ENCODE assay signal across 19 cellular contexts in genomic region chr11:33915521-33915920, GRCh38. TPM values are rescaled to one million over a fixed set of nuclear protein-coding genes. Genes with fewer than 3 reads are reported as not detected.
DNase-seq lines count a peak whose midpoint lies in the region; ATAC-seq and TF ChIP-seq lines count a peak whose summit lies in the region.
"Had no signal": no experiment of that assay in that cellular context is flagged by ENCODE, and none has a peak within 500 bp of the region (broad histone marks: within the 10 kb centered on the region; RNA-seq: fewer than 3 reads in every experiment).

No MANE protein-coding gene starts in this region.

- no peak for TF ChIP-seq CTCF in endothelial cell (IDR thresholded peaks at IDR 0.05; ENCODE audit: unreplicated experiment)
- no peak for TF ChIP-seq CTCF in nephron progenitor cell (IDR thresholded peaks at IDR 0.05)
- TF ChIP-seq CTCF in colonic mucosa (IDR thresholded peaks at IDR 0.05): no peak

- H3K4me3 ChIP-seq in colonic mucosa: no peak overlapping the region
- H3K4me3 ChIP-seq: BLaER1, GM23248 had no signal

- H3K27me3 Mint-ChIP-seq in endothelial cell (ENCODE audit: unreplicated experiment) (peaks cover 13% of the 10 kb centered on the region), nephron progenitor cell (ENCODE audit: low read depth, poor library complexity) (peaks cover 8% of the 10 kb centered on the region)
- H3K27me3 Mint-ChIP-seq in effector memory CD8-positive, alpha-beta T cell: peaks cover 55 to 90% of the 10 kb centered on the region in 2 donors

- H3K36me3 Mint-ChIP-seq in endothelial cell (ENCODE audit: low read depth, unreplicated experiment) (no peaks in the 10 kb centered on the region), nephron progenitor cell (ENCODE audit: low read depth) (peaks cover 11% of the 10 kb centered on the region)
- no peaks in the 10 kb centered on the region for H3K36me3 Mint-ChIP-seq in effector memory CD8-positive, alpha-beta T cell (ENCODE audit: insufficient read depth)
- H3K36me3 Mint-ChIP-seq: CD8-positive, alpha-beta T cell had no signal

- in situ Hi-C loops in KBM-7 (cut with MboI; ENCODE audit: low pct_unique_long_range_greater_than_20kb, low sequenced_read_pairs): no loop called here

- peak; percentile 38 for DNase-seq in COLO829 (ENCODE audit: low spot score)
- DNase-seq in RPMI7951 (ENCODE audit: low read depth): peak; percentile 29
- DNase-seq in endothelial cell (ENCODE audit: low spot score): no peak
- DNase-seq in nephron progenitor cell: no peak
- DNase-seq in colonic mucosa: no peak
- no peak for DNase-seq in KBM-7
- DNase-seq in effector memory CD8-positive, alpha-beta T cell: no peak
- DNase-seq in midbrain (lab: John Stamatoyannopoulos, UW): no peak
- DNase-seq: CD4-positive, CD25-positive, alpha-beta regulatory T cell; CD8-positive, alpha-beta T cell; DMS 273 treated with DMSO at 0.1 percent for 48 hours; DMS79; GM23248; H7; HCEC 1CT had no signal

- H3K9me3 ChIP-seq in colonic mucosa: no peaks in the 10 kb centered on the region

- H3K27ac Mint-ChIP-seq in endothelial cell (ENCODE audit: unreplicated experiment) (peak overlapping the region; percentile 86), nephron progenitor cell (peak overlapping the region; percentile 44)
- no peak overlapping the region for H3K27ac Mint-ChIP-seq in effector memory CD8-positive, alpha-beta T cell
- H3K27ac Mint-ChIP-seq: B cell; CD4-positive, CD25-positive, alpha-beta regulatory T cell; CD8-positive, alpha-beta T cell had no signal

- peaks cover 23% of the 10 kb centered on the region for H3K4me1 Mint-ChIP-seq in endothelial cell (ENCODE audit: unreplicated experiment)
- H3K4me1 Mint-ChIP-seq in nephron progenitor cell: peaks cover 18% of the 10 kb centered on the region
- no peaks in the 10 kb centered on the region for H3K4me1 Mint-ChIP-seq in effector memory CD8-positive, alpha-beta T cell (ENCODE audit: low read depth in 2 of 2)
- H3K4me1 Mint-ChIP-seq: CD4-positive, CD25-positive, alpha-beta regulatory T cell had no signal

- H3K27ac ChIP-seq in colonic mucosa: no peak overlapping the region
- H3K27ac ChIP-seq: 22Rv1, BLaER1, C4-2B, GM23248 had no signal

- H3K4me3 Mint-ChIP-seq in endothelial cell (ENCODE audit: unreplicated experiment) (no peak overlapping the region), nephron progenitor cell (no peak overlapping the region)
- no peak overlapping the region for H3K4me3 Mint-ChIP-seq in effector memory CD8-positive, alpha-beta T cell
- H3K4me3 Mint-ChIP-seq: B cell; CD4-positive, CD25-positive, alpha-beta regulatory T cell; CD8-positive, alpha-beta T cell had no signal

- no peaks in the 10 kb centered on the region for H3K4me1 ChIP-seq in colonic mucosa

- H3K9me3 Mint-ChIP-seq in endothelial cell (ENCODE audit: unreplicated experiment): no peaks in the 10 kb centered on the region
- H3K9me3 Mint-ChIP-seq in nephron progenitor cell: peaks cover 37% of the 10 kb centered on the region
- peaks cover 2 to 13% of the 10 kb centered on the region in 2 donors for H3K9me3 Mint-ChIP-seq in effector memory CD8-positive, alpha-beta T cell

- ATAC-seq in effector memory CD8-positive, alpha-beta T cell (replicated peaks): no peak
- ATAC-seq: CD8-positive, alpha-beta T cell had no signal

- H3K27me3 ChIP-seq in colonic mucosa: no peaks in the 10 kb centered on the region
- H3K27me3 ChIP-seq: BLaER1 had no signal

- H3K9ac ChIP-seq in colonic mucosa (ENCODE audit: low read depth in 2 of 2, low read length in 2 of 2): no peak overlapping the region
- H3K9ac ChIP-seq: BLaER1, GM23248 had no signal

- intact Hi-C loops in colonic mucosa (cut with DNase I): no loop called here

- no peaks in the 10 kb centered on the region for H3K36me3 ChIP-seq in colonic mucosa
- H3K36me3 ChIP-seq: BLaER1 had no signal

RNA-seq across cellular contexts. Expression of gene LMO2, which starts 23.6 kb away (rescaled TPM):
- total RNA-seq in RPMI7951 (2014; rRNA removed; shearing (Covaris generic)): 0.12 and 0.59 TPM in 2 replicates
- total RNA-seq in endothelial cell (ENCODE audit: unreplicated experiment): 223 TPM
- 10 to 100 TPM in 1 of 2 donors, 1 to 10 TPM in 1; 7.2 to 11.3 TPM for total RNA-seq in colonic mucosa
- total RNA-seq: CD8-positive, alpha-beta T cell; GM23248 had no signal

Comparison
In these comparisons a context has a peak if more than half of its experiments do, and no peak if none do; other contexts are left out.
1. DNase-seq: peak in COLO829 (single experiment) and RPMI7951 (single experiment); none in endothelial cell (single experiment), nephron progenitor cell (single experiment), colonic mucosa (single experiment), KBM-7 (single experiment), effector memory CD8-positive, alpha-beta T cell (0 of 3) and midbrain (single experiment).
2. H3K27ac Mint-ChIP-seq: peak in endothelial cell (single experiment) and nephron progenitor cell (single experiment); none in effector memory CD8-positive, alpha-beta T cell (0 of 2).
3. RNA of gene LMO2, which starts 23.6 kb away (total RNA-seq): 223 TPM in endothelial cell (single experiment); 7.2 to 11.3 TPM in colonic mucosa and 0.12 to 0.59 TPM in RPMI7951; every median in the first group is over 10 times any median in the second.